Comparison of ENCODE assay signal across 21 cellular contexts in the genomic region with DNA sequence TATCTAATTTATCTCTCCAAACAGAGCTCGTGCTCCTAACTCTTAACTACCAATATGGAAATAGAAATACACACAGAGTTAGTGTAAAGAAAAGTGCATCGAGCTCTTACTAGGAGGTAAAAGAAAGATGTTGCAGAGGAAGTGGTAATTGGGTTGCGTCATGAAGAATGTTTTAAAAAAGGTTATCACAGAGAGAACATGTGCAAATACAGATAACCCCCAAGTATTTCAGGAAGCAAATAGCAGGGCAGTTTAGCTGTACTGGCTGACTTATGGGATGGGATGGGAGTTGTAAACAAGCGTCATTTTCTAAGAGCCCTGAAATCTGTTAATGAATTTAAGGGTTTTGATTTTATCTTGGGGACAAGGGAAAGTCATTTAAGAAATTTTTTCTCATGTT.
DNase-seq lines count a peak whose midpoint lies in the region; ATAC-seq and TF ChIP-seq lines count a peak whose summit lies in the region.
"Had no signal": no experiment of that assay in that cellular context is flagged by ENCODE, and none has a peak within 500 bp of the region (broad histone marks: within the 10 kb centered on the region; RNA-seq: fewer than 3 reads in every experiment).

No MANE protein-coding gene starts in this region.

- H3K4me1 Mint-ChIP-seq in progenitor cell of endocrine pancreas (ENCODE audit: low read depth), result peaks cover 18% of the 10 kb centered on the region
- H3K4me1 Mint-ChIP-seq: activated naive CD4-positive, alpha-beta T cell treated with anti-CD3 and anti-CD28 coated beads, Interleukin-2, amount 50 U/mL, for 24 hours; stimulated activated memory B cell treated with anti-CD40 and anti-IgM and Interleukin-4, amounts not matched to agents 10 μg/mL and 1 μg/mL and 100 μg/mL, for 72 hours had no signal

- TF ChIP-seq CTCF in choroid plexus epithelial cell (conservative IDR thresholded peaks at IDR 0.05; ENCODE audit: low read depth, low read length), result no peak
- TF ChIP-seq CTCF in progenitor cell of endocrine pancreas (IDR thresholded peaks at IDR 0.05; ENCODE audit: unreplicated experiment), result no peak

- peaks cover 6% of the 10 kb centered on the region for H3K9me3 Mint-ChIP-seq in progenitor cell of endocrine pancreas (ENCODE audit: low read depth)
- H3K9me3 Mint-ChIP-seq: stimulated activated memory B cell treated with anti-CD40 and anti-IgM and Interleukin-4, amounts not matched to agents 10 μg/mL and 1 μg/mL and 100 μg/mL, for 72 hours had no signal

- no peak for ATAC-seq in GM18511 (IDR thresholded peaks at IDR 0.05; ENCODE audit: unreplicated experiment)
- ATAC-seq in GM19035 (IDR thresholded peaks at IDR 0.05; ENCODE audit: unreplicated experiment), result no peak
- ATAC-seq: gastroesophageal sphincter; natural killer cell treated with Interleukin-12 subunit alpha and Interleukin-12 subunit beta and Interleukin-15 and Interleukin-18, amount 100 ng/mL, for 72 hours; pancreas; stimulated activated memory B cell treated with anti-CD40 and anti-IgM and Interleukin-4, amounts not matched to agents 10 μg/mL and 1 μg/mL and 100 μg/mL, for 72 hours had no signal

- H3K27ac Mint-ChIP-seq in progenitor cell of endocrine pancreas, result peak overlapping the region; percentile 80
- H3K27ac Mint-ChIP-seq: activated naive CD4-positive, alpha-beta T cell treated with anti-CD3 and anti-CD28 coated beads, Interleukin-2, amount 50 U/mL, for 24 hours; natural killer cell treated with Interleukin-12 subunit alpha and Interleukin-12 subunit beta and Interleukin-15 and Interleukin-18, amount 100 ng/mL, for 72 hours; stimulated activated memory B cell treated with anti-CD40 and anti-IgM and Interleukin-4, amounts not matched to agents 10 μg/mL and 1 μg/mL and 100 μg/mL, for 72 hours had no signal

- peak; percentile 67 for DNase-seq in SIG-M5 treated with dmso at 0.1 percent for 504 hours (lab: John Stamatoyannopoulos, UW; ENCODE audit: unreplicated experiment)
- no peak for DNase-seq in SIG-M5 (lab: John Stamatoyannopoulos, UW)
- DNase-seq in NOMO-1 treated with dmso at 0.1 percent for 144 hours (lab: John Stamatoyannopoulos, UW; ENCODE audit: unreplicated experiment), result peak; percentile 31
- peak; percentile 34 for DNase-seq in choroid plexus epithelial cell (ENCODE audit: low read depth)
- no peak for DNase-seq in progenitor cell of endocrine pancreas (ENCODE audit: low spot score, unreplicated experiment)
- DNase-seq in NAMALWA (ENCODE audit: low spot score), result no peak
- DNase-seq: activated CD8-positive, alpha-beta memory T cell treated with anti-CD3 and anti-CD28 coated beads for 24 hours; activated T-cell treated with anti-CD3 and anti-CD28 coated beads, Interleukin-2, amount 50 U/mL, for 48 hours; GM23248; KG1; mesendoderm; pancreas; SK-N-SH; T1000 had no signal

- H3K4me3 Mint-ChIP-seq in progenitor cell of endocrine pancreas (ENCODE audit: low read depth), result no peak overlapping the region
- H3K4me3 Mint-ChIP-seq: activated naive CD4-positive, alpha-beta T cell treated with anti-CD3 and anti-CD28 coated beads, Interleukin-2, amount 50 U/mL, for 24 hours; natural killer cell treated with Interleukin-12 subunit alpha and Interleukin-12 subunit beta and Interleukin-15 and Interleukin-18, amount 100 ng/mL, for 72 hours; stimulated activated memory B cell treated with anti-CD40 and anti-IgM and Interleukin-4, amounts not matched to agents 10 μg/mL and 1 μg/mL and 100 μg/mL, for 72 hours had no signal

- no peaks in the 10 kb centered on the region for H3K27me3 Mint-ChIP-seq in progenitor cell of endocrine pancreas
- H3K27me3 Mint-ChIP-seq: activated naive CD4-positive, alpha-beta T cell treated with anti-CD3 and anti-CD28 coated beads, Interleukin-2, amount 50 U/mL, for 24 hours; natural killer cell treated with Interleukin-12 subunit alpha and Interleukin-12 subunit beta and Interleukin-15 and Interleukin-18, amount 100 ng/mL, for 72 hours; stimulated activated memory B cell treated with anti-CD40 and anti-IgM and Interleukin-4, amounts not matched to agents 10 μg/mL and 1 μg/mL and 100 μg/mL, for 72 hours had no signal

- H3K36me3 Mint-ChIP-seq in progenitor cell of endocrine pancreas (ENCODE audit: insufficient read depth), result no peaks in the 10 kb centered on the region
- H3K36me3 Mint-ChIP-seq: activated naive CD4-positive, alpha-beta T cell treated with anti-CD3 and anti-CD28 coated beads, Interleukin-2, amount 50 U/mL, for 24 hours; natural killer cell treated with Interleukin-12 subunit alpha and Interleukin-12 subunit beta and Interleukin-15 and Interleukin-18, amount 100 ng/mL, for 72 hours; stimulated activated memory B cell treated with anti-CD40 and anti-IgM and Interleukin-4, amounts not matched to agents 10 μg/mL and 1 μg/mL and 100 μg/mL, for 72 hours had no signal

- H3K4me3 ChIP-seq in choroid plexus epithelial cell (ENCODE audit: low read depth, low read length), result no peak overlapping the region
- H3K4me3 ChIP-seq: BLaER1, gastroesophageal sphincter, GM23248, pancreas had no signal

Comparison
In these comparisons a context has a peak if more than half of its experiments do, and no peak if none do; other contexts are left out.
1. DNase-seq: peak in SIG-M5 treated with dmso at 0.1 percent for 504 hours (single experiment), NOMO-1 treated with dmso at 0.1 percent for 144 hours (single experiment) and choroid plexus epithelial cell (single experiment); none in SIG-M5 (single experiment), progenitor cell of endocrine pancreas (single experiment) and NAMALWA (single experiment).